ENCODE assay signal across 3 cellular contexts in genomic region chr1:206271153-206271552, GRCh38.
A peak's percentile ranks its signal among the peaks of the same experiment; 100 is the strongest.
DNase-seq lines count a peak whose midpoint lies in the region; ATAC-seq, FAIRE-seq and TF ChIP-seq lines count a peak whose summit lies in the region.
"Not testable (repeated sequence)": the region's sequence is repeated elsewhere in the genome, so short reads cannot be mapped to it uniquely, and the experiment has no call there.

No MANE protein-coding gene starts in this region.

- not testable (repeated sequence) for TF ChIP-seq POLR2A in HepG2 (IDR thresholded peaks at IDR 0.05; ENCODE audit: insufficient read depth in 1 of 2, low read depth in 2 of 2, low read length in 2 of 2); right lobe of liver (IDR thresholded peaks at IDR 0.05)

- DNase-seq in left lobe of liver (ENCODE audit: low spot score); HepG2 (ENCODE audit: low spot score); right lobe of liver: not testable (repeated sequence)

- not testable (repeated sequence) for H3K4me3 ChIP-seq in HepG2 (replicated peaks in 1 of 3; ENCODE audit: insufficient read depth in 1 of 3, low read depth in 2 of 3, low read length in 3 of 3); right lobe of liver

- CTCF ChIA-PET in HepG2 (lab: Yijun Ruan, JAX; ENCODE audit: low intra/inter-chr PET ratio, low total read pairs) = not testable (repeated sequence)

- ATAC-seq in left lobe of liver = peak; percentile 77
- ATAC-seq in HepG2 = peak; percentile 41; the same call in 2 of the 3 replicates
- peak; percentile 60 to 91 (median 84) for ATAC-seq in right lobe of liver

- not testable (repeated sequence) for H2AFZ ChIP-seq in HepG2 (ENCODE audit: low read length)

- not testable (repeated sequence) for H3K27ac ChIP-seq in HepG2 (ENCODE audit: extremely low read length, insufficient read depth, low read length); right lobe of liver

- in situ Hi-C loops in HepG2 (cut with HindIII; ENCODE audit: extremely low pct_ligation_motif_present, low pct_unique_long_range_greater_than_20kb) = not testable (repeated sequence)

- H3K4me1 ChIP-seq in HepG2 (ENCODE audit: insufficient read depth, low read length); right lobe of liver: not testable (repeated sequence)

- not testable (repeated sequence) for H3K79me2 ChIP-seq in HepG2 (ENCODE audit: insufficient read depth, low read length)

- no CpG with 5 or more reads among the region's 4 CpGs for WGBS in HepG2 (ENCODE audit: low lambda C conversion rate)
- WGBS in right lobe of liver (ENCODE audit: insufficient coverage, low coverage, low lambda C conversion rate, missing lambda C conversion rate) = no CpG with 5 or more reads among the region's 4 CpGs

- not testable (repeated sequence) for BruUV-seq in HepG2 (replicated peaks; lab: Mats Ljungman, UMichigan)

- intact Hi-C loops in HepG2 (cut with micrococcal nuclease; ENCODE audit: unreplicated experiment); right lobe of liver (cut with DNase I): not testable (repeated sequence)

- not testable (repeated sequence) for TF ChIP-seq EP300 in HepG2 (IDR thresholded peaks at IDR 0.05; ENCODE audit: low read depth in 2 of 2, low read length in 2 of 2); HepG2 (CRISPR knock-in tag; IDR thresholded peaks at IDR 0.05; ENCODE audit: borderline replicate concordance)

- H3K36me3 ChIP-seq in HepG2 (replicated peaks in 1 of 2; ENCODE audit: control insufficient read depth in 1 of 2, insufficient read depth in 2 of 2, low read length in 2 of 2); right lobe of liver: not testable (repeated sequence)

- not testable (repeated sequence) for H4K20me1 ChIP-seq in HepG2 (ENCODE audit: insufficient read depth, low read length)

- FAIRE-seq in HepG2 (lab: Jason Lieb, UNC) = not testable (repeated sequence)

- TF ChIP-seq CTCF in HepG2 (CRISPR knock-in tag; IDR thresholded peaks at IDR 0.05); right lobe of liver (IDR thresholded peaks at IDR 0.05): not testable (repeated sequence)

- POLR2A ChIA-PET in HepG2 (lab: Yijun Ruan, JAX) = not testable (repeated sequence)

- not testable (repeated sequence) for H3K9ac ChIP-seq in HepG2 (ENCODE audit: insufficient read depth, low read depth, low read length)

- not testable (repeated sequence) for H3K27me3 ChIP-seq in HepG2 (ENCODE audit: control insufficient read depth in 1 of 2, insufficient read depth in 2 of 2, low read length in 2 of 2); right lobe of liver

- not testable (repeated sequence) for H3K4me2 ChIP-seq in HepG2 (ENCODE audit: low read depth, low read length)

- not testable (repeated sequence) for H3K9me3 ChIP-seq in HepG2 (ENCODE audit: low read length); right lobe of liver

- not testable (repeated sequence) for TF ChIP-seq RAD21 in HepG2 (CRISPR knock-in tag; IDR thresholded peaks at IDR 0.05)
